ENCODE assay signal across 1 cellular context in the genomic region with DNA sequence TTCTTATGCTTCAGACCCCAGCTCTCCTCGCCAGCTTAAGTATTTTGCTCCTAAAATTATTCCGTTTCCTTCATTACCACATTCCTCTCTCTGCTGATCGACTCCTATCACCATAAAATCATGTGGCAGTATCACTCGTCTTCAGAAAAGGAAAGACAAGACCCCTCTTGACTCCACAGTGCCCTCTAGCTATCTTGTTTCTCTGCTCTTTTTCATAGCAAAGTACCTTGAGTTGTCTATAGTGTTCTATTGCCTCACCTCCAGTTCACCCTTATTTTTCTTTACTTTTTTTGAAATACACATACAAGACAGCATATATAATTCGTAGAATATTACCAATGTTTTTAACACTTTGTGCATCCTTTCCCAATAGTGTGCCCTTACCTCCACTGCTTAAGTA.
TF ChIP-seq lines count a peak whose summit lies in the region.

No MANE protein-coding gene starts in this region.

TF ChIP-seq in WTC11, 78 proteins besides CTCF, POLR2A, EP300 and RAD21 (continued from another document):
- TF ChIP-seq, protein P1, sequence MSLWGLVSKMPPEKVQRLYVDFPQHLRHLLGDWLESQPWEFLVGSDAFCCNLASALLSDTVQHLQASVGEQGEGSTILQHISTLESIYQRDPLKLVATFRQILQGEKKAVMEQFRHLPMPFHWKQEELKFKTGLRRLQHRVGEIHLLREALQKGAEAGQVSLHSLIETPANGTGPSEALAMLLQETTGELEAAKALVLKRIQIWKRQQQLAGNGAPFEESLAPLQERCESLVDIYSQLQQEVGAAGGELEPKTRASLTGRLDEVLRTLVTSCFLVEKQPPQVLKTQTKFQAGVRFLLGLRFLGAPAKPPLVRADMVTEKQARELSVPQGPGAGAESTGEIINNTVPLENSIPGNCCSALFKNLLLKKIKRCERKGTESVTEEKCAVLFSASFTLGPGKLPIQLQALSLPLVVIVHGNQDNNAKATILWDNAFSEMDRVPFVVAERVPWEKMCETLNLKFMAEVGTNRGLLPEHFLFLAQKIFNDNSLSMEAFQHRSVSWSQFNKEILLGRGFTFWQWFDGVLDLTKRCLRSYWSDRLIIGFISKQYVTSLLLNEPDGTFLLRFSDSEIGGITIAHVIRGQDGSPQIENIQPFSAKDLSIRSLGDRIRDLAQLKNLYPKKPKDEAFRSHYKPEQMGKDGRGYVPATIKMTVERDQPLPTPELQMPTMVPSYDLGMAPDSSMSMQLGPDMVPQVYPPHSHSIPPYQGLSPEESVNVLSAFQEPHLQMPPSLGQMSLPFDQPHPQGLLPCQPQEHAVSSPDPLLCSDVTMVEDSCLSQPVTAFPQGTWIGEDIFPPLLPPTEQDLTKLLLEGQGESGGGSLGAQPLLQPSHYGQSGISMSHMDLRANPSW (CRISPR knock-in tag; conservative IDR thresholded peaks at IDR 0.05; ENCODE audit: low read depth): no peak
